ENCODE assay signal across 8 cellular contexts in the genomic region with DNA sequence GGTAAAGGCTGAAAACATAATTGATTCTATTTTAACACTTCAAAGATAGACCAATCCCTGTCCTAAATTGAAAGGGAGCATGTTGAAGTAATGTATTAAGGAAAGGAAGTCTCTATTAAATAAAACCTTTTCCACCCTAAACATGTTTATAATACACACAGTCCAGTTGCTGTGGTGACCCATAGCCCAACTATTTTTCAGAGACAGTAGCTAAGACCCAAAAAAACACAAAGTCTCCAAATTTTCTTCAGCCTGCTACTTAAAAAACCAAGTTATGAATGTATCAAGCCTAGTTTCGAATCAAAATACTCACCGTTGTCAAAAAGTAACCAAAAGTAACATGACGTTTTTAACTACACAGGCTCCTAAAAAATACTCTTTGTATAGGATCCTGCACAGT. TPM values are rescaled to one million over a fixed set of nuclear protein-coding genes. Genes with fewer than 3 reads are reported as not detected.
DNase-seq lines count a peak whose midpoint lies in the region; ATAC-seq, FAIRE-seq and TF ChIP-seq lines count a peak whose summit lies in the region.

No MANE protein-coding gene starts in this region.

- H3K27me3 ChIP-seq in Peyer's patch = no peaks in the 10 kb centered on the region
- no peaks in the 10 kb centered on the region for H3K27me3 ChIP-seq in pancreas

- intact Hi-C loops in pancreas (cut with DNase I) = loop anchor here in 1 of 3 donors (5.0 kb wide), 1 partner anchor 38 kb away; no protein-coding TSS in a partner anchor

- peaks cover 14% of the 10 kb centered on the region for H3K36me3 Mint-ChIP-seq in endothelial cell (ENCODE audit: low read depth, unreplicated experiment)

- H3K4me3 ChIP-seq in Peyer's patch = peak overlapping the region; percentile 74 to 95 (median 80)
- peak overlapping the region in 3 of 4 donors; percentile 64 to 70 (median 66) for H3K4me3 ChIP-seq in pancreas

- H3K4me1 ChIP-seq in Peyer's patch (peaks cover 0 to 20% (median 9%) of the 10 kb centered on the region in 4 donors), pancreas (peaks cover 5 to 18% (median 18%) of the 10 kb centered on the region in 3 donors)

- peak overlapping the region; percentile 96 for H3K4me3 Mint-ChIP-seq in endothelial cell (ENCODE audit: unreplicated experiment)

- peak overlapping the region; percentile 97 to 100 (median 98) for H3K27ac ChIP-seq in Peyer's patch
- peak overlapping the region; percentile 81 to 96 (median 94) for H3K27ac ChIP-seq in pancreas

- H3K9me3 ChIP-seq in Peyer's patch (no peaks in the 10 kb centered on the region), pancreas (no peaks in the 10 kb centered on the region)

- peaks cover 45% of the 10 kb centered on the region for H3K4me1 Mint-ChIP-seq in endothelial cell (ENCODE audit: unreplicated experiment)

- no peaks in the 10 kb centered on the region for H3K9me3 Mint-ChIP-seq in endothelial cell (ENCODE audit: unreplicated experiment)

- peaks cover 14% of the 10 kb centered on the region for H3K27me3 Mint-ChIP-seq in endothelial cell (ENCODE audit: unreplicated experiment)

- no peak for FAIRE-seq in pancreas (lab: Jason Lieb, UNC)

- 2 to 10% methylated on average over 3 of the region's 3 CpGs for WGBS in pancreas, 2 donors

- no peak for TF ChIP-seq POLR2A in Peyer's patch (IDR thresholded peaks at IDR 0.05)

- DNase-seq in EH (ENCODE audit: low read depth) = peak; percentile 61
- no peak for DNase-seq in Peyer's patch
- no peak for DNase-seq in endothelial cell (ENCODE audit: low spot score)
- DNase-seq in pancreas = no peak
- DNase-seq in NOMO-1 treated with DMSO at 0.1 percent for 48 hours (lab: John Stamatoyannopoulos, UW; ENCODE audit: unreplicated experiment) = no peak
- no peak for DNase-seq in HuH-7 (ENCODE audit: low spot score)

- no peak for TF ChIP-seq CTCF in Peyer's patch (IDR thresholded peaks at IDR 0.05)
- TF ChIP-seq CTCF in endothelial cell (IDR thresholded peaks at IDR 0.05; ENCODE audit: unreplicated experiment) = no peak
- TF ChIP-seq CTCF in pancreas (IDR thresholded peaks at IDR 0.05) = no peak

- no peaks in the 10 kb centered on the region for H3K36me3 ChIP-seq in Peyer's patch
- H3K36me3 ChIP-seq in pancreas = no peaks in the 10 kb centered on the region

- ATAC-seq in pancreas = no peak
- no peak for ATAC-seq in HG02852 (IDR thresholded peaks at IDR 0.05; ENCODE audit: unreplicated experiment)
- ATAC-seq in GM21576 (IDR thresholded peaks at IDR 0.05; ENCODE audit: unreplicated experiment) = no peak

- peak overlapping the region; percentile 97 for H3K27ac Mint-ChIP-seq in endothelial cell (ENCODE audit: unreplicated experiment)

RNA-seq across cellular contexts. Expression of gene ELK4, which starts 1.6 kb away (rescaled TPM):
- total RNA-seq in Peyer's patch (10 to 100 TPM; 16.6 to 66.8 (median 23.7) TPM), endothelial cell (ENCODE audit: unreplicated experiment) (57.1 TPM), pancreas (10 to 100 TPM; 18.5 to 42.7 (median 26.6) TPM)
- polyA plus RNA-seq in pancreas = 1 to 10 TPM; 5.7 to 7.2 TPM

RNA-seq across cellular contexts. Expression of gene SLC45A3, which starts 50.1 kb away (rescaled TPM):
- total RNA-seq in Peyer's patch = 10 to 100 TPM in 2 of 4 donors, 1 to 10 TPM in 2; 7.4 to 16.0 (median 11.2) TPM
- total RNA-seq in endothelial cell (ENCODE audit: unreplicated experiment) = 9.2 TPM
- total RNA-seq in pancreas = 1 to 10 TPM in 3 of 6 donors, under 1 TPM in 3; 0.28 to 2.1 (median 0.90) TPM
- polyA plus RNA-seq in pancreas = 1 to 10 TPM; 1.4 to 4.7 TPM
